25 cellular contexts compared by ENCODE assay signal in the genomic region with DNA sequence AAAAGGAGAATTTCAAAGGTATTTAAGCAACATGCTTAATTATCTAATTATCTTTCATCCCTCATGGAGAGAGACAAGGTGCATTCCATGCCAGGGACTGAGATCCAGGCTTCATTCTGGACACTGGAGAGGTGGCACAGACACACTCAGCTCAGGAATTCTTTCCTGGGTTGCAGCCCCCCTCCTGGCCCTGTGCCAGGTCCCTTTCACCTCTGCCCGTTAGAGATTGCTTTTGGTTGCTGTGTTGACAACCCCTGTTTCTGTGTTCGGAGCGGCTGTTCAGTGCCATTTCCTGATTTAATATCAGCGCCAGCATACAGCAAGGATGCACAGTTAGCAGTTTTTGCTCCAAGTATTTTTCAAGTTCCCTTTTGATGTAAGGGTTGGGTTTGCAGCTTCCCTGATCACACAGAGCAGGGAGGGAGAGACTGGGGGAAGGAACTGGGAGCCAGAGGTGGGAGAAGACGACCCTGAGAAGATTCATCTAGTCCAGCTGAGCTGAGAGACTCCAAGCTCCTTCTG.
"Had no signal": no experiment of that assay in that cellular context is flagged by ENCODE, and none has a peak within 500 bp of the region (broad histone marks: within the 10 kb centered on the region; RNA-seq: fewer than 3 reads in every experiment).

No MANE protein-coding gene starts in this region.

- H3K36me3 Mint-ChIP-seq: mesothelial cell of epicardium, natural killer cell, neural progenitor cell had no signal

- H3K9me3 Mint-ChIP-seq: central memory CD8-positive, alpha-beta T cell; natural killer cell had no signal

- H3K4me3 Mint-ChIP-seq: central memory CD8-positive, alpha-beta T cell; mesothelial cell of epicardium; natural killer cell; neural progenitor cell had no signal

- H3K4me1 ChIP-seq: pancreas, prostate gland, transverse colon had no signal

- H3K27me3 ChIP-seq: pancreas had no signal

- H3K27ac ChIP-seq: esophagus squamous epithelium, gastroesophageal sphincter, hepatocyte, neural progenitor cell, pancreas, prostate gland, stomach, thoracic aorta, transverse colon had no signal

- H3K9ac ChIP-seq: neural progenitor cell had no signal

- H3K36me3 ChIP-seq: esophagus squamous epithelium, gastroesophageal sphincter, neural progenitor cell, pancreas, prostate gland, stomach, thoracic aorta, transverse colon had no signal

- H3K4me2 ChIP-seq: hepatocyte, neural progenitor cell had no signal

- H3K4me3 ChIP-seq: esophagus squamous epithelium, gastroesophageal sphincter, hepatocyte, neural progenitor cell, pancreas, prostate gland, stomach, thoracic aorta, transverse colon had no signal

- DNase-seq: cortex of kidney; effector memory CD4-positive, alpha-beta T cell; esophagus squamous epithelium; foreskin fibroblast; head of caudate nucleus; kidney; left cardiac atrium; mammary epithelial cell; natural killer cell; occipital lobe; pancreas; small intestine; stimulated activated CD4-positive, alpha-beta T cell treated with anti-CD3 and anti-CD28 coated beads, Interleukin-12 subunit alpha, Interleukin-12 subunit beta, amount 100 ng/mL, for 4 hours; stimulated activated naive CD4-positive, alpha-beta T cell; stomach; substantia nigra; transverse colon had no signal

- H3K4me1 Mint-ChIP-seq: central memory CD8-positive, alpha-beta T cell; natural killer cell had no signal

- H3K79me2 ChIP-seq: hepatocyte had no signal

- ATAC-seq: gastroesophageal sphincter, natural killer cell had no signal

- H3K27ac Mint-ChIP-seq: mesothelial cell of epicardium, natural killer cell, neural progenitor cell had no signal

- H2AFZ ChIP-seq: hepatocyte, neural progenitor cell had no signal

- H3K9me3 ChIP-seq: esophagus squamous epithelium, gastroesophageal sphincter, pancreas, prostate gland, stomach, thoracic aorta, transverse colon had no signal

- FAIRE-seq: endometrium, kidney, pancreas, small intestine had no signal
